Comparison of ENCODE assay signal across 8 cellular contexts in the genomic region with DNA sequence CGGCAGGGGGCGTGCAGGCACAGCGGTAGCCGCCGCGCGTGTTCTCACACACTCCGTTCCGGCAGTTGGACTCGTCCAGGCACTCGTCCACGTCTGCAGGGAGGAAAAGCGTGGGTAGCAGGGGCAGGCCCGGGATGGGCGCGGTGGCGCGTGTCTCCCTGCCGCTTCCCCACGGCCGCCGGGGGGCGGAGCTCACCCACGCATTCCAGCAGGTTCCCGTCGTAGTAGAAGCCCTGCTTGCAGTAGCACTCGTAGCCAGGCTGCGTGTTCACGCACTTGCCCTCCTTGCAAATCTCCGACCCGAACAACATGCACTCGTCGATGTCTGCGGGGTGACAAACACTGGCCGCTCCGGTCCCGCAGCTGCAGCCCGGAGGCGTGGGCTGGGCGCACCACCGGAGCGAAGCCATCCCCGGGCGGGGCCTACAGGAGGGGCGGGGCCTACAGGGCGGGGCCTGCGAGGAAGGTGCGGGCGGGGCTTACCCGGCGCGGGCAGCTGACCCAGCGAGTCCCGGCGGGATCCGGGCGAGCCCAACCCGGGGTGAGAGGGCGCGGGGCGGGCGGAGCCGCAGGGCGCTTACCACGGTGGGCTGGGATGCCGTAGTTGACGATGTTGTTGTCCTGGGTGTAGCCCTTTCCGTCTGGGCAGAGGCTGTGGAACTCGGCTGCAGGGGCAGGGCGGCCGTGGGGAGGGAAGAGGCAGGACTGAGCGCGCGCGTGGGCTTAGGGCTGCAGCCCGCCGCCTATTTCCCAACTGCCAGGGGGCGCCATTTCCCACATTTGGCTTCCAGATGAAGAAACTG. TPM values are rescaled to one million over a fixed set of nuclear protein-coding genes. Genes with fewer than 3 reads are reported as not detected.
DNase-seq lines count a peak whose midpoint lies in the region; ATAC-seq and TF ChIP-seq lines count a peak whose summit lies in the region.

No MANE protein-coding gene starts in this region.

- H3K36me3 ChIP-seq in duodenal mucosa (ENCODE audit: control insufficient read depth in 1 of 2, insufficient read depth in 2 of 2, low read length in 2 of 2): peaks cover 3 to 35% of the 10 kb centered on the region in 2 donors

- peak overlapping the region; percentile 80 for H3K4me3 Mint-ChIP-seq in activated CD4-positive, alpha-beta memory T cell treated with anti-CD3 and anti-CD28 coated beads, Interleukin-2, amount 10 ng/mL, durations not matched to agents 7 days and 5 days

- H3K27ac ChIP-seq in duodenal mucosa (ENCODE audit: low read depth, low read length): peak overlapping the region; percentile 89

- no peaks in the 10 kb centered on the region for H3K9me3 ChIP-seq in duodenal mucosa (ENCODE audit: control insufficient read depth in 1 of 2, low read length in 2 of 2)

- TF ChIP-seq CTCF in AG09319 (IDR thresholded peaks at IDR 0.05; ENCODE audit: low read depth, low read length): peak; percentile 83

- ATAC-seq in GM18870 (IDR thresholded peaks at IDR 0.05; ENCODE audit: unreplicated experiment) (peak; percentile 39), HG03097 (IDR thresholded peaks at IDR 0.05; ENCODE audit: low FRiP score, unreplicated experiment) (peak; percentile 48)

- no peaks in the 10 kb centered on the region for H3K9me3 Mint-ChIP-seq in activated CD4-positive, alpha-beta memory T cell treated with anti-CD3 and anti-CD28 coated beads, Interleukin-2, amount 10 ng/mL, durations not matched to agents 7 days and 5 days

- peak overlapping the region; percentile 74 for H3K27ac Mint-ChIP-seq in activated CD4-positive, alpha-beta memory T cell treated with anti-CD3 and anti-CD28 coated beads, Interleukin-2, amount 10 ng/mL, durations not matched to agents 7 days and 5 days

- POLR2A ChIA-PET in activated CD4-positive, alpha-beta memory T cell treated with anti-CD3 and anti-CD28 coated beads, Interleukin-2, amount 10 ng/mL, durations not matched to agents 7 days and 5 days (lab: Charles Lee): interaction anchor here (0.8 to 3.7 kb wide), 19 partner anchors 11 to 206 kb away, joined by 3 to 54 read pairs (median 10); a partner anchor contains a TSS

- H3K27me3 ChIP-seq in duodenal mucosa (ENCODE audit: control insufficient read depth in 1 of 2, insufficient read depth in 2 of 2, low read length in 2 of 2): no peaks in the 10 kb centered on the region

- peak; percentile 77 for DNase-seq in AG09319 (ENCODE audit: extremely low read depth, low read depth)
- peak; percentile 90 for DNase-seq in NCI-H748 (lab: John Stamatoyannopoulos, UW; ENCODE audit: unreplicated experiment)
- peak; percentile 92 for DNase-seq in activated CD4-positive, alpha-beta memory T cell treated with anti-CD3 and anti-CD28 coated beads, Interleukin-2, amount 10 ng/mL, durations not matched to agents 7 days and 5 days
- peak; percentile 91 to 93 for DNase-seq in lung microvascular endothelial cell (ENCODE audit: low read depth in 2 of 2)
- peak; percentile 79 to 85 (median 83) for DNase-seq in stimulated activated CD4-positive, alpha-beta T cell treated with anti-CD3 and anti-CD28 coated beads, TNF-alpha, amount 100 ng/mL, for 48 hours (ENCODE audit: low read depth in 3 of 3)

- peak overlapping the region; percentile 61 to 74 for H3K9ac ChIP-seq in duodenal mucosa (ENCODE audit: low read depth in 1 of 2, low read length in 2 of 2)

- H3K4me1 Mint-ChIP-seq in activated CD4-positive, alpha-beta memory T cell treated with anti-CD3 and anti-CD28 coated beads, Interleukin-2, amount 10 ng/mL, durations not matched to agents 7 days and 5 days: peaks cover 30% of the 10 kb centered on the region

- CTCF ChIA-PET in activated CD4-positive, alpha-beta memory T cell treated with anti-CD3 and anti-CD28 coated beads, Interleukin-2, amount 10 ng/mL, durations not matched to agents 7 days and 5 days (lab: Charles Lee): interaction anchor here (0.6 to 6.3 kb wide), 32 partner anchors 9 to 277 kb away, joined by 3 to 88 read pairs (median 5); a partner anchor contains a TSS

- H3K4me3 ChIP-seq in duodenal mucosa (ENCODE audit: low read depth in 1 of 2, low read length in 2 of 2): peak overlapping the region; percentile 84 to 89

- no peaks in the 10 kb centered on the region for H3K27me3 Mint-ChIP-seq in activated CD4-positive, alpha-beta memory T cell treated with anti-CD3 and anti-CD28 coated beads, Interleukin-2, amount 10 ng/mL, durations not matched to agents 7 days and 5 days

- H3K36me3 Mint-ChIP-seq in activated CD4-positive, alpha-beta memory T cell treated with anti-CD3 and anti-CD28 coated beads, Interleukin-2, amount 10 ng/mL, durations not matched to agents 7 days and 5 days (ENCODE audit: low read depth): peaks cover 27% of the 10 kb centered on the region

- peaks cover 17 to 22% of the 10 kb centered on the region in 2 donors for H3K4me1 ChIP-seq in duodenal mucosa (ENCODE audit: control insufficient read depth in 1 of 2, insufficient read depth in 2 of 2, low read length in 2 of 2)

RNA-seq across cellular contexts. Expression of a gene that starts 15.6 kb away (rescaled TPM):
- 10 to 100 TPM; 56.9 to 58.5 TPM for total RNA-seq in activated CD4-positive, alpha-beta memory T cell treated with anti-CD3 and anti-CD28 coated beads, Interleukin-2, amount 10 ng/mL, durations not matched to agents 7 days and 5 days
- total RNA-seq in lung microvascular endothelial cell: 36.6 and 46.6 TPM in 2 replicates

RNA-seq across cellular contexts. Expression of a gene that starts 17.7 kb away (rescaled TPM):
- 10 to 100 TPM; 55.4 to 60.0 TPM for total RNA-seq in activated CD4-positive, alpha-beta memory T cell treated with anti-CD3 and anti-CD28 coated beads, Interleukin-2, amount 10 ng/mL, durations not matched to agents 7 days and 5 days
- 20.5 and 23.0 TPM in 2 replicates for total RNA-seq in lung microvascular endothelial cell

RNA-seq across cellular contexts. Expression of a gene that starts 29.8 kb away (rescaled TPM):
- total RNA-seq in activated CD4-positive, alpha-beta memory T cell treated with anti-CD3 and anti-CD28 coated beads, Interleukin-2, amount 10 ng/mL, durations not matched to agents 7 days and 5 days: 10 to 100 TPM; 25.3 to 27.8 TPM
- total RNA-seq in lung microvascular endothelial cell: 30.8 and 32.7 TPM in 2 replicates

RNA-seq across cellular contexts. Expression of a gene that starts 31.8 kb away (rescaled TPM):
- 10 to 100 TPM; 45.6 to 48.0 TPM for total RNA-seq in activated CD4-positive, alpha-beta memory T cell treated with anti-CD3 and anti-CD28 coated beads, Interleukin-2, amount 10 ng/mL, durations not matched to agents 7 days and 5 days
- total RNA-seq in lung microvascular endothelial cell: 17.7 and 23.2 TPM in 2 replicates

RNA-seq across cellular contexts. Expression of a gene that starts 35.4 kb away (rescaled TPM):
- 100 to 1,000 TPM; 118 to 119 TPM for total RNA-seq in activated CD4-positive, alpha-beta memory T cell treated with anti-CD3 and anti-CD28 coated beads, Interleukin-2, amount 10 ng/mL, durations not matched to agents 7 days and 5 days
- 2.0 and 4.8 TPM in 2 replicates for total RNA-seq in lung microvascular endothelial cell

Comparison
In these comparisons a context has a peak if more than half of its experiments do, and no peak if none do; other contexts are left out.
1. Peak in every context shown above with its lines: DNase-seq, ATAC-seq, H3K4me3 ChIP-seq and H3K27ac ChIP-seq.